ENCODE assay signal across 1 cellular context in genomic region chr19:12965017-12965811, GRCh38.
TF ChIP-seq lines count a peak whose summit lies in the region.

No MANE protein-coding gene starts in this region.

TF ChIP-seq in WTC11, 78 proteins besides CTCF, POLR2A, EP300 and RAD21 (continued from another document):
- peak; percentile 97; the same call in 1 of the 2 replicates for TF ChIP-seq HMGXB4 (CRISPR knock-in tag; IDR thresholded peaks at IDR 0.05)
- TF ChIP-seq SP1 (CRISPR knock-in tag; conservative IDR thresholded peaks at IDR 0.05): peak; percentile 43; the same call in 1 of the 2 replicates
- 0 out of 2 replicates have a peak, but pooled peaks have one; percentile 10 for TF ChIP-seq ZNF121 (CRISPR knock-in tag; IDR thresholded peaks at IDR 0.05)
- TF ChIP-seq ESRRA (CRISPR knock-in tag; IDR thresholded peaks at IDR 0.05; ENCODE audit: borderline replicate concordance): no peak
- TF ChIP-seq TEAD1 (CRISPR knock-in tag; IDR thresholded peaks at IDR 0.05): no peak
